9 cellular contexts compared by ENCODE assay signal in genomic region chrX:71096702-71097032, GRCh38. TPM values are rescaled to one million over a fixed set of nuclear protein-coding genes. Genes with fewer than 3 reads are reported as not detected.
A peak's percentile ranks its signal among the peaks of the same experiment; 100 is the strongest.
DNase-seq lines count a peak whose midpoint lies in the region; ATAC-seq and TF ChIP-seq lines count a peak whose summit lies in the region.
"Had no signal": no experiment of that assay in that cellular context is flagged by ENCODE, and none has a peak within 500 bp of the region (broad histone marks: within the 10 kb centered on the region; RNA-seq: fewer than 3 reads in every experiment).

No MANE protein-coding gene starts in this region.

- no peak overlapping the region for H4K5ac ChIP-seq in mesendoderm (ENCODE audit: low read length)

- peak overlapping the region; percentile 67 for H3K9ac ChIP-seq in mesendoderm (ENCODE audit: low read length)

- CTCF ChIA-PET in activated naive CD4-positive, alpha-beta T cell treated with anti-CD3 and anti-CD28 coated beads for 36 hours (lab: Charles Lee), result interaction anchor here (0.9 to 1.3 kb wide), 4 partner anchors 15 to 35 kb away, joined by 3 to 4 read pairs (median 4); partner anchors contain the start of genes IL2RG and MED12

- DNase-seq in activated naive CD4-positive, alpha-beta T cell treated with anti-CD3 and anti-CD28 coated beads for 36 hours, result no peak
- no peak for DNase-seq in activated naive CD4-positive, alpha-beta T cell treated with Interleukin-2 at 50 U/mL for 16 hours
- DNase-seq in breast epithelium (ENCODE audit: low spot score in 2 of 2), result no peak
- DNase-seq in mesendoderm, result no peak
- DNase-seq in upper lobe of right lung, result no peak
- no peak for DNase-seq in NAMALWA (ENCODE audit: low spot score)
- no peak for DNase-seq in stimulated activated CD4-positive, alpha-beta T cell treated with anti-CD3 and anti-CD28 coated beads, Interleukin-1b, Interleukin-23, amount 100 ng/mL, for 48 hours
- DNase-seq: NCI-H2081 had no signal

- no peak overlapping the region for H2BK15ac ChIP-seq in mesendoderm (replicated peaks; ENCODE audit: low read depth)

- no peaks in the 10 kb centered on the region for H3K4me1 ChIP-seq in breast epithelium
- H3K4me1 ChIP-seq in mesendoderm (ENCODE audit: control insufficient read depth, low read depth, low read length), result peaks cover 4% of the 10 kb centered on the region
- no peaks in the 10 kb centered on the region for H3K4me1 ChIP-seq in upper lobe of right lung

- H3K9me3 ChIP-seq in breast epithelium, result no peaks in the 10 kb centered on the region
- no peaks in the 10 kb centered on the region for H3K9me3 ChIP-seq in upper lobe of right lung

- H3K36me3 Mint-ChIP-seq in activated naive CD4-positive, alpha-beta T cell treated with anti-CD3 and anti-CD28 coated beads for 36 hours (ENCODE audit: low read depth), result no peaks in the 10 kb centered on the region

- intact Hi-C loops in activated naive CD4-positive, alpha-beta T cell treated with anti-CD3 and anti-CD28 coated beads for 36 hours (cut with micrococcal nuclease), result no loop called here
- intact Hi-C loops in breast epithelium (cut with DNase I; ENCODE audit: low total_unique reads) (no loop called here), upper lobe of right lung (cut with DNase I) (no loop called here)

- no peak for TF ChIP-seq POLR2A in breast epithelium (IDR thresholded peaks at IDR 0.05)

- peak overlapping the region; percentile 79 for H3K56ac ChIP-seq in mesendoderm (ENCODE audit: low read length)

- no CpG with 5 or more reads among the region's 15 CpGs for WGBS in mesendoderm (ENCODE audit: extremely low coverage, insufficient coverage, low lambda C conversion rate)

- no peaks in the 10 kb centered on the region for H3K79me2 ChIP-seq in mesendoderm (ENCODE audit: control insufficient read depth, insufficient read depth, low read length)

- H3K36me3 ChIP-seq in breast epithelium, result no peaks in the 10 kb centered on the region
- no peaks in the 10 kb centered on the region for H3K36me3 ChIP-seq in mesendoderm (ENCODE audit: control insufficient read depth, insufficient read depth, low read length)
- H3K36me3 ChIP-seq in upper lobe of right lung, result no peaks in the 10 kb centered on the region

- no peak overlapping the region for H3K27ac Mint-ChIP-seq in activated naive CD4-positive, alpha-beta T cell treated with anti-CD3 and anti-CD28 coated beads for 36 hours

- H4K8ac ChIP-seq in mesendoderm (ENCODE audit: low read depth, low read length), result no peak overlapping the region

- H3K4me3 ChIP-seq in breast epithelium (peak overlapping the region; percentile 56 to 73 (median 62)), mesendoderm (ENCODE audit: low read length) (peak overlapping the region; percentile 73), upper lobe of right lung (peak overlapping the region; percentile 64)

- H2BK120ac ChIP-seq in mesendoderm (ENCODE audit: low read depth, low read length), result no peak overlapping the region

- TF ChIP-seq CTCF in breast epithelium (IDR thresholded peaks at IDR 0.05) (no peak), upper lobe of right lung (IDR thresholded peaks at IDR 0.05) (no peak)

- H3K27me3 Mint-ChIP-seq in activated naive CD4-positive, alpha-beta T cell treated with anti-CD3 and anti-CD28 coated beads for 36 hours (ENCODE audit: low read depth), result no peaks in the 10 kb centered on the region

- no peaks in the 10 kb centered on the region for H3K9me3 Mint-ChIP-seq in activated naive CD4-positive, alpha-beta T cell treated with anti-CD3 and anti-CD28 coated beads for 36 hours

- H3K23ac ChIP-seq in mesendoderm (ENCODE audit: low read length), result no peak overlapping the region

- no peak overlapping the region for H3K4ac ChIP-seq in mesendoderm (ENCODE audit: low read depth, low read length)

- no peak overlapping the region for H3K18ac ChIP-seq in mesendoderm (ENCODE audit: low read length)

- H3K27me3 ChIP-seq in breast epithelium (peaks cover 0 to 60% of the 10 kb centered on the region in 2 donors), mesendoderm (ENCODE audit: insufficient read depth, low read length, poor library complexity) (no peaks in the 10 kb centered on the region), upper lobe of right lung (no peaks in the 10 kb centered on the region)

- no peak overlapping the region for H2AK5ac ChIP-seq in mesendoderm (ENCODE audit: low read length)

- H3K27ac ChIP-seq in breast epithelium, result peak overlapping the region; percentile 80 to 85
- no peak overlapping the region for H3K27ac ChIP-seq in mesendoderm (ENCODE audit: low read depth, low read length)
- H3K27ac ChIP-seq in upper lobe of right lung, result no peak overlapping the region

- peak overlapping the region; percentile 82 for H3K4me3 Mint-ChIP-seq in activated naive CD4-positive, alpha-beta T cell treated with anti-CD3 and anti-CD28 coated beads for 36 hours

- H2BK5ac ChIP-seq in mesendoderm (ENCODE audit: low read length), result no peak overlapping the region

- H3K4me1 Mint-ChIP-seq in activated naive CD4-positive, alpha-beta T cell treated with anti-CD3 and anti-CD28 coated beads for 36 hours (ENCODE audit: low read depth), result peaks cover 40% of the 10 kb centered on the region

- ATAC-seq in upper lobe of right lung (no peak), GM21825 (IDR thresholded peaks at IDR 0.05; ENCODE audit: unreplicated experiment) (no peak)

- no peaks in the 10 kb centered on the region for H3K79me1 ChIP-seq in mesendoderm (ENCODE audit: low read length)

- H3K4me2 ChIP-seq in mesendoderm (ENCODE audit: low read length), result peak overlapping the region; percentile 80

RNA-seq across cellular contexts. Expression of gene FOXO4, which starts 1.0 kb away (rescaled TPM):
- total RNA-seq in activated naive CD4-positive, alpha-beta T cell treated with anti-CD3 and anti-CD28 coated beads for 36 hours, result 1 to 10 TPM; 7.9 to 8.9 TPM
- total RNA-seq in breast epithelium (10 to 100 TPM; 14.7 to 30.1 (median 21.1) TPM), upper lobe of right lung (31.6 TPM)
- 23.8 TPM for polyA plus RNA-seq in mesendoderm (2013, experiment 1 of 2)
- polyA plus RNA-seq in mesendoderm (2013, experiment 2 of 2), result 24.1 TPM

RNA-seq across cellular contexts. Expression of gene CXorf65, which starts 9.9 kb away (rescaled TPM):
- total RNA-seq in activated naive CD4-positive, alpha-beta T cell treated with anti-CD3 and anti-CD28 coated beads for 36 hours, result 10 to 100 TPM in 1 of 2 experiments, 1 to 10 TPM in 1; 7.7 to 11.3 TPM
- total RNA-seq in breast epithelium, result not detected
- 0.14 TPM for polyA plus RNA-seq in mesendoderm (2013, experiment 1 of 2)
- polyA plus RNA-seq in mesendoderm (2013, experiment 2 of 2), result 0.28 TPM
- not detected for total RNA-seq in upper lobe of right lung

RNA-seq across cellular contexts. Expression of gene IL2RG, which starts 14.7 kb away (rescaled TPM):
- total RNA-seq in activated naive CD4-positive, alpha-beta T cell treated with anti-CD3 and anti-CD28 coated beads for 36 hours, result 100 to 1,000 TPM; 144 to 148 TPM
- total RNA-seq in breast epithelium, result 10 to 100 TPM in 1 of 3 donors, 1 to 10 TPM in 2; 5.1 to 10.8 (median 8.0) TPM
- polyA plus RNA-seq in mesendoderm (2013, experiment 1 of 2), result 0.04 TPM
- 0.01 TPM for polyA plus RNA-seq in mesendoderm (2013, experiment 2 of 2)
- total RNA-seq in upper lobe of right lung, result 20.8 TPM

RNA-seq across cellular contexts. Expression of gene MED12, which starts 21.7 kb away (rescaled TPM):
- total RNA-seq in activated naive CD4-positive, alpha-beta T cell treated with anti-CD3 and anti-CD28 coated beads for 36 hours, result 10 to 100 TPM; 43.5 to 43.6 TPM
- total RNA-seq in breast epithelium (10 to 100 TPM; 32.1 to 34.7 (median 33.9) TPM), upper lobe of right lung (48.5 TPM)
- polyA plus RNA-seq in mesendoderm (2013, experiment 1 of 2), result 11.3 TPM
- polyA plus RNA-seq in mesendoderm (2013, experiment 2 of 2), result 10.7 TPM

RNA-seq across cellular contexts. Expression of gene SNX12, which starts 28.5 kb away (rescaled TPM):
- 10 to 100 TPM; 32.9 to 35.2 TPM for total RNA-seq in activated naive CD4-positive, alpha-beta T cell treated with anti-CD3 and anti-CD28 coated beads for 36 hours
- total RNA-seq in breast epithelium (10 to 100 TPM; 31.4 to 55.2 (median 44.2) TPM), upper lobe of right lung (53.6 TPM)
- 83.5 TPM for polyA plus RNA-seq in mesendoderm (2013, experiment 1 of 2)
- 79.9 TPM for polyA plus RNA-seq in mesendoderm (2013, experiment 2 of 2)

Comparison
In these comparisons a context has a peak if more than half of its experiments do, and no peak if none do; other contexts are left out.
1. H3K27ac ChIP-seq: peak in breast epithelium (2 of 2); none in mesendoderm (single experiment) and upper lobe of right lung (single experiment).
2. Peak in every context shown above with its lines, with median percentiles within 50 percentile points of each other: H3K4me3 ChIP-seq.